In genomic region chr1:19615438-19615837, GRCh38 we compare ENCODE assay signal across 1 cellular context.
TF ChIP-seq lines count a peak whose summit lies in the region.

No MANE protein-coding gene starts in this region.

TF ChIP-seq in GM23338, 12 proteins besides CTCF, POLR2A, EP300 and RAD21 (continued from another document):
- no peak for TF ChIP-seq ZNF462 (CRISPR knock-in tag; IDR thresholded peaks at IDR 0.05)
- no peak for TF ChIP-seq REST (IDR thresholded peaks at IDR 0.05; ENCODE audit: unreplicated experiment)
- no peak for TF ChIP-seq ETS1 (IDR thresholded peaks at IDR 0.05)
- no peak for TF ChIP-seq STAT1 (IDR thresholded peaks at IDR 0.05; ENCODE audit: unreplicated experiment)
- no peak for TF ChIP-seq EZH2phosphoT487 (IDR thresholded peaks at IDR 0.05; ENCODE audit: unreplicated experiment)
- no peak for TF ChIP-seq CREB1 (CRISPR knock-in tag; IDR thresholded peaks at IDR 0.05; ENCODE audit: low read depth)
- TF ChIP-seq JUNB (IDR thresholded peaks at IDR 0.05; ENCODE audit: unreplicated experiment), result no peak
